ENCODE assay signal across 21 cellular contexts in genomic region chr1:234320069-234320468, GRCh38.
"Had no signal": no experiment of that assay in that cellular context is flagged by ENCODE, and none has a peak within 500 bp of the region (broad histone marks: within the 10 kb centered on the region; RNA-seq: fewer than 3 reads in every experiment).

No MANE protein-coding gene starts in this region.

- H3K36me3 ChIP-seq: SJSA1 had no signal

- FAIRE-seq: RCC 7860 had no signal

- H3K9me3 ChIP-seq: SJSA1 had no signal

- H3K4me3 ChIP-seq: SJSA1, SK-N-MC had no signal

- DNase-seq: Karpas-422, KG1, MM.1S, NCI-H1092 treated with DMSO at 0.1 percent for 48 hours, NCI-H1436, NCI-H187, NCI-H2029, NCI-H2081 treated with DMSO at 0.1 percent for 48 hours, NCI-H2171, NCI-H226, NCI-H446, NCI-H510A, NCI-H524 treated with DMSO at 0.1 percent for 48 hours, NCI-H774, Right ventricle myocardium superior, RPMI8226, SIG-M5, SW 1271 had no signal

- H3K27ac ChIP-seq: SJSA1, SK-N-MC had no signal
